9 cellular contexts compared by ENCODE assay signal in genomic region chr9:131382850-131383729, GRCh38. TPM values are rescaled to one million over a fixed set of nuclear protein-coding genes. Genes with fewer than 3 reads are reported as not detected.
DNase-seq lines count a peak whose midpoint lies in the region; TF ChIP-seq lines count a peak whose summit lies in the region.
"Had no signal": no experiment of that assay in that cellular context is flagged by ENCODE, and none has a peak within 500 bp of the region (broad histone marks: within the 10 kb centered on the region; RNA-seq: fewer than 3 reads in every experiment).

No MANE protein-coding gene starts in this region.

- H3K27ac ChIP-seq in uterus, result peak overlapping the region; percentile 50 to 55
- H3K27ac ChIP-seq in CD8-positive, alpha-beta memory T cell (ENCODE audit: low read depth, low read length), result no peak overlapping the region
- H3K27ac ChIP-seq: epithelial cell of prostate had no signal

- no peak overlapping the region for H3K4me3 Mint-ChIP-seq in CD8-positive, alpha-beta memory T cell

- peak overlapping the region in 1 of 8 donors; percentile 9 for H3K27ac Mint-ChIP-seq in CD8-positive, alpha-beta memory T cell

- DNase-seq in DMS53 (lab: John Stamatoyannopoulos, UW) (peak; percentile 86), NCI-H2107 treated with DMSO at 0.1 percent for 48 hours (lab: John Stamatoyannopoulos, UW; ENCODE audit: unreplicated experiment) (peak; percentile 96), cardiac fibroblast (ENCODE audit: low read depth in 2 of 2) (peak; percentile 66 to 84), left kidney (ENCODE audit: low read depth, low spot score) (peak; percentile 96), uterus (peak; percentile 53 to 68)
- DNase-seq in CD8-positive, alpha-beta memory T cell, result no peak
- no peak for DNase-seq in stimulated activated CD4-positive, alpha-beta T cell treated with anti-CD3 and anti-CD28 coated beads, Interleukin-4, amount 100 ng/mL, for 1 hour
- no peak for DNase-seq in activated CD4-positive, alpha-beta T cell treated with anti-CD3 and anti-CD28 coated beads, Interleukin-2, amount 50 U/mL, for 4 hours

- TF ChIP-seq CTCF in cardiac fibroblast (IDR thresholded peaks at IDR 0.05; ENCODE audit: low read depth, low read length) (no peak), uterus (IDR thresholded peaks at IDR 0.05) (peak in 1 of 4 experiments; percentile 9)

- H3K4me1 Mint-ChIP-seq in CD8-positive, alpha-beta memory T cell, result peaks cover 0 to 4% (median 4%) of the 10 kb centered on the region in 3 donors

- no peak for TF ChIP-seq POLR2A in uterus (IDR thresholded peaks at IDR 0.05)

- no peaks in the 10 kb centered on the region for H3K9me3 ChIP-seq in uterus
- no peaks in the 10 kb centered on the region for H3K9me3 ChIP-seq in CD8-positive, alpha-beta memory T cell (ENCODE audit: low read length)

- no peaks in the 10 kb centered on the region for H3K9me3 Mint-ChIP-seq in CD8-positive, alpha-beta memory T cell

- no peaks in the 10 kb centered on the region for H3K36me3 ChIP-seq in uterus
- no peaks in the 10 kb centered on the region for H3K36me3 ChIP-seq in CD8-positive, alpha-beta memory T cell (ENCODE audit: insufficient read depth, low read length)

- no peaks in the 10 kb centered on the region for H3K27me3 ChIP-seq in uterus
- no peaks in the 10 kb centered on the region for H3K27me3 ChIP-seq in CD8-positive, alpha-beta memory T cell (ENCODE audit: insufficient read depth, low read length, poor library complexity, severe bottlenecking)

- H3K4me3 ChIP-seq in cardiac fibroblast (replicated peaks in 1 of 2; ENCODE audit: low read depth in 2 of 2, low read length in 2 of 2) (no peak overlapping the region), uterus (no peak overlapping the region)
- H3K4me3 ChIP-seq in CD8-positive, alpha-beta memory T cell (ENCODE audit: low read length), result no peak overlapping the region

- H3K4me1 ChIP-seq in uterus, result peaks cover 0 to 3% of the 10 kb centered on the region in 2 donors
- no peaks in the 10 kb centered on the region for H3K4me1 ChIP-seq in CD8-positive, alpha-beta memory T cell (ENCODE audit: insufficient read depth, low read length)

- no peaks in the 10 kb centered on the region for H3K36me3 Mint-ChIP-seq in CD8-positive, alpha-beta memory T cell

- intact Hi-C loops in uterus (cut with DNase I; ENCODE audit: low total_unique reads), result no loop called here

- POLR2A ChIA-PET in CD8-positive, alpha-beta memory T cell (lab: Charles Lee), result interaction anchor here (0.8 to 2.8 kb wide), 2 partner anchors 10 to 12 kb away, joined by 3 to 12 read pairs; no protein-coding TSS in a partner anchor

- CTCF ChIA-PET in CD8-positive, alpha-beta memory T cell (lab: Charles Lee), result interaction anchor here (0.9 to 2.0 kb wide), 5 partner anchors 10 to 141 kb away, joined by 3 to 9 read pairs (median 4); no protein-coding TSS in a partner anchor

- no peaks in the 10 kb centered on the region for H3K27me3 Mint-ChIP-seq in CD8-positive, alpha-beta memory T cell

RNA-seq across cellular contexts. Expression of gene PRRC2B, which starts 10.8 kb away (rescaled TPM):
- 100 to 1,000 TPM in 3 of 4 donors, 10 to 100 TPM in 1; 81.5 to 297 (median 133) TPM for total RNA-seq in uterus
- total RNA-seq in CD8-positive, alpha-beta memory T cell, result 100 to 1,000 TPM; 146 TPM
- 42.1 TPM for polyA plus RNA-seq in CD8-positive, alpha-beta memory T cell

Comparison
In these comparisons a context has a peak if more than half of its experiments do, and no peak if none do; other contexts are left out.
1. DNase-seq: peak in DMS53 (single experiment), NCI-H2107 treated with DMSO at 0.1 percent for 48 hours (single experiment), cardiac fibroblast (2 of 2), left kidney (single experiment) and uterus (2 of 2); none in CD8-positive, alpha-beta memory T cell (0 of 5), stimulated activated CD4-positive, alpha-beta T cell treated with anti-CD3 and anti-CD28 coated beads, Interleukin-4, amount 100 ng/mL, for 1 hour (single experiment) and activated CD4-positive, alpha-beta T cell treated with anti-CD3 and anti-CD28 coated beads, Interleukin-2, amount 50 U/mL, for 4 hours (0 of 2).